16 cellular contexts compared by ENCODE assay signal in the genomic region with DNA sequence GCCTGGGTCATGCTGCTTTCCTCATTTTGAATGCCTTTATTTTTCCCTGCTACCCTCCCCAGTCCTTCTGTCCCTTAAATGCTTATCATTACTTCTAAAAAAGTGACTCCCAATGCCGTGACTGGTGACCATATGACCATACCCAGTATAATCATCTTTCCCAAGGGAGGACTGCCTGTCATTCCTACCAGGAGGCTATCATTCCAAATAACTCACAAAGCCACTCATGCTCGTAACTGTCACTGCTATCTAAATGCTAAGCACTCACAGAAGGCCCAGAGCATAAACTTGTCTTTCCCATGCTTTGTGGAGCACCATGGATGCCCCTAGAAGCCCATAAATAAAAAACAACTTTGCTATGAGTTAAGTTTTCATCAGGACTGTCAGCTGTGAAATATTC.
"Had no signal": no experiment of that assay in that cellular context is flagged by ENCODE, and none has a peak within 500 bp of the region (broad histone marks: within the 10 kb centered on the region; RNA-seq: fewer than 3 reads in every experiment).

No MANE protein-coding gene starts in this region.

- ATAC-seq: activated T-helper 17 cell treated with anti-CD3 and anti-CD28 coated beads, Interleukin-2, amount 50 U/mL, for 72 hours; gastroesophageal sphincter; right lobe of liver; stimulated activated memory B cell treated with anti-CD40 and anti-IgM and Interleukin-4, amounts not matched to agents 10 μg/mL and 1 μg/mL and 100 μg/mL, for 72 hours; T-cell had no signal

- H3K9me3 ChIP-seq: gastroesophageal sphincter, right lobe of liver had no signal

- H3K4me3 ChIP-seq: gastroesophageal sphincter, hepatocyte, right lobe of liver had no signal

- H3K4me2 ChIP-seq: hepatocyte had no signal

- H3K27ac ChIP-seq: gastroesophageal sphincter, hepatocyte, right lobe of liver had no signal

- H2AFZ ChIP-seq: hepatocyte had no signal

- DNase-seq: activated CD4-positive, alpha-beta T cell treated with anti-CD3 and anti-CD28 coated beads, Interleukin-2, amount 50 U/mL, for 48 hours; activated CD4-positive, CD25-positive, alpha-beta regulatory T cell treated with anti-CD3 and anti-CD28 coated beads, Interleukin-2, amount 50 U/mL, for 72 hours; activated naive CD4-positive, alpha-beta T cell treated with Interleukin-2 at 50 U/mL for 16 hours; anterior cingulate cortex; effector memory CD4-positive, alpha-beta T cell; kidney; mesendoderm; nucleus accumbens; right lobe of liver; stimulated activated CD4-positive, alpha-beta T cell treated with anti-CD3 and anti-CD28 coated beads, Interleukin-1b, Interleukin-23, amount 100 ng/mL, for 48 hours; T-cell; T-helper 9 cell had no signal

- H3K36me3 ChIP-seq: gastroesophageal sphincter, right lobe of liver had no signal

- H3K79me2 ChIP-seq: hepatocyte had no signal

- H3K27me3 ChIP-seq: gastroesophageal sphincter, hepatocyte, right lobe of liver had no signal

- H3K4me1 ChIP-seq: gastroesophageal sphincter, right lobe of liver had no signal
